In genomic region chr9:112677040-112677439, GRCh38 we compare ENCODE assay signal across 10 cellular contexts.
"Had no signal": no experiment of that assay in that cellular context is flagged by ENCODE, and none has a peak within 500 bp of the region (broad histone marks: within the 10 kb centered on the region; RNA-seq: fewer than 3 reads in every experiment).

No MANE protein-coding gene starts in this region.

- H3K4me3 ChIP-seq: GM23248 had no signal

- H3K9ac ChIP-seq: GM23248 had no signal

- H3K27ac Mint-ChIP-seq: H9, HFFc6, IgD-negative memory B cell had no signal

- DNase-seq: GM23248, GOT3, H9, HCEC 1CT, HFFc6, KG1 had no signal

- H2AFZ ChIP-seq: GM23248 had no signal

- H3K4me3 Mint-ChIP-seq: H9, HFFc6, IgD-negative memory B cell had no signal

- H3K4me1 Mint-ChIP-seq: IgD-negative memory B cell had no signal

- ATAC-seq: HepG2 had no signal

- H3K27ac ChIP-seq: GM23248, HL-60 had no signal

- FAIRE-seq: H54, HepG2 had no signal
